In genomic region chr6:133986942-133987341, GRCh38 we compare ENCODE assay signal across 28 cellular contexts.
"Had no signal": no experiment of that assay in that cellular context is flagged by ENCODE, and none has a peak within 500 bp of the region (broad histone marks: within the 10 kb centered on the region; RNA-seq: fewer than 3 reads in every experiment).

No MANE protein-coding gene starts in this region.

- ATAC-seq: foreskin keratinocyte; gastroesophageal sphincter; heart left ventricle; left cardiac atrium; left ventricle myocardium superior; lower lobe of right lung; right lobe of liver; stimulated activated naive CD8-positive, alpha-beta T cell treated with anti-CD3 and anti-CD28 coated beads, Interleukin-15, amount 100 ng/mL, for 72 hours had no signal

- H3K4me3 Mint-ChIP-seq: memory B cell; naive B cell; nephron; neural progenitor cell; stimulated activated naive CD8-positive, alpha-beta T cell treated with anti-CD3 and anti-CD28 coated beads, Interleukin-15, amount 100 ng/mL, for 72 hours had no signal

- H3K9me3 Mint-ChIP-seq: memory B cell; naive B cell; nephron; neural progenitor cell; stimulated activated naive CD8-positive, alpha-beta T cell treated with anti-CD3 and anti-CD28 coated beads, Interleukin-15, amount 100 ng/mL, for 72 hours had no signal

- H3K27me3 Mint-ChIP-seq: memory B cell; naive B cell; progenitor cell of endocrine pancreas; stimulated activated naive CD8-positive, alpha-beta T cell treated with anti-CD3 and anti-CD28 coated beads, Interleukin-15, amount 100 ng/mL, for 72 hours had no signal

- H3K27me3 ChIP-seq: esophagus muscularis mucosa, foreskin keratinocyte, gastroesophageal sphincter, heart left ventricle, hepatocyte, neural progenitor cell, right lobe of liver, suprapubic skin, vagina had no signal

- DNase-seq: dermis blood vessel endothelial cell; effector memory CD4-positive, alpha-beta T cell; foreskin keratinocyte; heart left ventricle; left cardiac atrium; left ventricle myocardium superior; lower lobe of right lung; naive B cell; right lobe of liver; small intestine; stimulated activated CD4-positive, alpha-beta T cell treated with anti-CD3 and anti-CD28 coated beads, Interleukin-1b, Interleukin-23, amount 100 ng/mL, for 48 hours; stimulated activated CD4-positive, alpha-beta T cell treated with anti-CD3 and anti-CD28 coated beads, Interleukin-4, amount 100 ng/mL, for 1 hour; stimulated activated CD8-positive, alpha-beta memory T cell treated with anti-CD3 and anti-CD28 coated beads, Interleukin-4, amount 100 ng/mL, for 48 hours; stimulated activated naive CD4-positive, alpha-beta T cell; stimulated activated naive CD8-positive, alpha-beta T cell treated with anti-CD3 and anti-CD28 coated beads, Interleukin-15, amount 100 ng/mL, for 72 hours; trophoblast cell had no signal

- H3K27ac ChIP-seq: coronary artery, esophagus muscularis mucosa, foreskin keratinocyte, gastroesophageal sphincter, heart left ventricle, hepatocyte, lower lobe of right lung, neural progenitor cell, parathyroid adenoma, right lobe of liver, suprapubic skin, vagina had no signal

- H3K4me3 ChIP-seq: coronary artery, esophagus muscularis mucosa, gastroesophageal sphincter, heart left ventricle, hepatocyte, lower lobe of right lung, neural progenitor cell, right lobe of liver, suprapubic skin, vagina had no signal

- FAIRE-seq: endothelial cell of umbilical vein had no signal

- H3K9me3 ChIP-seq: esophagus muscularis mucosa, gastroesophageal sphincter, heart left ventricle, lower lobe of right lung, right lobe of liver, suprapubic skin, vagina had no signal

- H3K4me1 ChIP-seq: parathyroid adenoma had no signal

- H3K4me1 Mint-ChIP-seq: memory B cell, nephron, neural progenitor cell had no signal

- H3K27ac Mint-ChIP-seq: memory B cell; naive B cell; nephron; neural progenitor cell; progenitor cell of endocrine pancreas; stimulated activated naive CD8-positive, alpha-beta T cell treated with anti-CD3 and anti-CD28 coated beads, Interleukin-15, amount 100 ng/mL, for 72 hours had no signal
